Comparison of ENCODE assay signal across 17 cellular contexts in genomic region chr3:31575448-31575847, GRCh38. TPM values are rescaled to one million over a fixed set of nuclear protein-coding genes. Genes with fewer than 3 reads are reported as not detected.
DNase-seq lines count a peak whose midpoint lies in the region; ATAC-seq, FAIRE-seq and TF ChIP-seq lines count a peak whose summit lies in the region.
"Had no signal": no experiment of that assay in that cellular context is flagged by ENCODE, and none has a peak within 500 bp of the region (broad histone marks: within the 10 kb centered on the region; RNA-seq: fewer than 3 reads in every experiment).

No MANE protein-coding gene starts in this region.

- peaks cover 20% of the 10 kb centered on the region for H3K4me1 Mint-ChIP-seq in CD4-positive, alpha-beta T cell (ENCODE audit: low read depth)
- H3K4me1 Mint-ChIP-seq in activated B cell treated with CpG ODN at 0.5 μM for 24 hours = peaks cover 44% of the 10 kb centered on the region
- H3K4me1 Mint-ChIP-seq in naive thymus-derived CD4-positive, alpha-beta T cell = peaks cover 12 to 50% (median 22%) of the 10 kb centered on the region in 7 donors

- no peak for FAIRE-seq in GM12891 (lab: Jason Lieb, UNC)
- FAIRE-seq: islet of Langerhans, K562 had no signal

- H3K27ac ChIP-seq in CD4-positive, alpha-beta T cell (ENCODE audit: low read depth, low read length) = no peak overlapping the region
- H3K27ac ChIP-seq in naive thymus-derived CD4-positive, alpha-beta T cell (ENCODE audit: low read depth, low read length) = peak overlapping the region; percentile 1
- H3K27ac ChIP-seq: heart right ventricle, RWPE1 had no signal

- no peak overlapping the region for H3K4me3 ChIP-seq in naive thymus-derived CD4-positive, alpha-beta T cell (ENCODE audit: low read length)
- H3K4me3 ChIP-seq: heart right ventricle, K562, smooth muscle cell had no signal

- TF ChIP-seq CTCF in CD4-positive, alpha-beta T cell (IDR thresholded peaks at IDR 0.05) = no peak
- no peak for TF ChIP-seq CTCF in activated B cell treated with CpG ODN at 0.5 μM for 24 hours (IDR thresholded peaks at IDR 0.05)

- ATAC-seq in CD4-positive, alpha-beta T cell (ENCODE audit: poor library complexity) = peak; percentile 73
- ATAC-seq in activated B cell treated with CpG ODN at 0.5 μM for 24 hours (ENCODE audit: low read depth) = no peak
- peak; percentile 66 for ATAC-seq in naive thymus-derived CD4-positive, alpha-beta T cell
- ATAC-seq in HG02678 (IDR thresholded peaks at IDR 0.05; ENCODE audit: unreplicated experiment) = no peak
- no peak for ATAC-seq in HG02973 (IDR thresholded peaks at IDR 0.05; ENCODE audit: unreplicated experiment)
- ATAC-seq: heart right ventricle, K562 had no signal

- POLR2A ChIA-PET in CD4-positive, alpha-beta T cell (lab: Charles Lee) = interaction anchor here (1.0 to 2.4 kb wide), 2 partner anchors 41 to 43 kb away, joined by 3 to 8 read pairs; partner anchors contain the start of gene STT3B
- POLR2A ChIA-PET in activated B cell treated with CpG ODN at 0.5 μM for 24 hours (lab: Charles Lee) = interaction anchor here (0.6 kb wide), 1 partner anchor 22 kb away, joined by 3 read pairs; no protein-coding TSS in a partner anchor
- POLR2A ChIA-PET in naive thymus-derived CD4-positive, alpha-beta T cell (lab: Charles Lee) = interaction anchor here (1.2 kb wide), 1 partner anchor 43 kb away, joined by 3 read pairs; the partner anchor contains the start of gene STT3B

- H3K4me1 ChIP-seq in naive thymus-derived CD4-positive, alpha-beta T cell (ENCODE audit: control insufficient read depth in 2 of 2, insufficient read depth in 2 of 2, low read length in 2 of 2) = peaks cover 28 to 34% of the 10 kb centered on the region in 2 donors

- DNase-seq in CD4-positive, alpha-beta T cell = no peak
- DNase-seq in GM12891 (ENCODE audit: insufficient read length, low spot score) = no peak
- no peak for DNase-seq in activated B cell treated with CpG ODN at 0.5 μM for 24 hours
- peak in 4 of 9 donors; percentile 9 to 27 (median 12) for DNase-seq in naive thymus-derived CD4-positive, alpha-beta T cell
- no peak for DNase-seq in NCI-H2171 (lab: John Stamatoyannopoulos, UW)
- DNase-seq: caudate nucleus, DMS153, H7, heart right ventricle, naive B cell, NCI-H1105 had no signal

- H3K27me3 ChIP-seq in CD4-positive, alpha-beta T cell (ENCODE audit: control insufficient read depth, insufficient read depth, low read length) = no peaks in the 10 kb centered on the region
- H3K27me3 ChIP-seq in naive thymus-derived CD4-positive, alpha-beta T cell (ENCODE audit: control insufficient read depth in 2 of 2, insufficient read depth in 2 of 2, low read length in 2 of 2) = no peaks in the 10 kb centered on the region
- H3K27me3 ChIP-seq: heart right ventricle had no signal

- H3K9me3 ChIP-seq in CD4-positive, alpha-beta T cell (ENCODE audit: control insufficient read depth, low read length) = no peaks in the 10 kb centered on the region
- no peaks in the 10 kb centered on the region for H3K9me3 ChIP-seq in naive thymus-derived CD4-positive, alpha-beta T cell (ENCODE audit: control insufficient read depth in 2 of 3, low read length in 3 of 3)
- H3K9me3 ChIP-seq: heart right ventricle had no signal

- intact Hi-C loops in CD4-positive, alpha-beta T cell (cut with DNase I, micrococcal nuclease) = no loop called here
- intact Hi-C loops in activated B cell treated with CpG ODN at 0.5 μM for 24 hours (cut with micrococcal nuclease) = no loop called here
- intact Hi-C loops in naive thymus-derived CD4-positive, alpha-beta T cell (cut with micrococcal nuclease) = loop anchor here in 1 of 2 donors (1.0 kb wide), 1 partner anchor 10 kb away; no protein-coding TSS in a partner anchor

- H3K4me3 Mint-ChIP-seq in CD4-positive, alpha-beta T cell = peak overlapping the region; percentile 21
- no peak overlapping the region for H3K4me3 Mint-ChIP-seq in activated B cell treated with CpG ODN at 0.5 μM for 24 hours
- peak overlapping the region in 7 of 10 donors; percentile 1 to 62 (median 48) for H3K4me3 Mint-ChIP-seq in naive thymus-derived CD4-positive, alpha-beta T cell

- CTCF ChIA-PET in CD4-positive, alpha-beta T cell (lab: Charles Lee) = interaction anchor here (0.9 to 1.3 kb wide), 2 partner anchors 12 to 43 kb away, joined by 3 read pairs; partner anchors contain the start of gene STT3B
- CTCF ChIA-PET in activated B cell treated with CpG ODN at 0.5 μM for 24 hours (lab: Charles Lee) = no interaction called here
- CTCF ChIA-PET in naive thymus-derived CD4-positive, alpha-beta T cell (lab: Charles Lee) = interaction anchor here (0.7 kb wide), 1 partner anchor 727 kb away, joined by 3 read pairs; no protein-coding TSS in a partner anchor

- peaks cover 0 to 8% (median 5%) of the 10 kb centered on the region in 3 experiments for H3K36me3 ChIP-seq in naive thymus-derived CD4-positive, alpha-beta T cell (ENCODE audit: control insufficient read depth in 2 of 3, insufficient read depth in 3 of 3, low read length in 3 of 3)

- H3K36me3 Mint-ChIP-seq in CD4-positive, alpha-beta T cell (ENCODE audit: low read depth) = peaks cover 50% of the 10 kb centered on the region
- H3K36me3 Mint-ChIP-seq in activated B cell treated with CpG ODN at 0.5 μM for 24 hours (ENCODE audit: low read depth) = peaks cover 20% of the 10 kb centered on the region
- H3K36me3 Mint-ChIP-seq in naive thymus-derived CD4-positive, alpha-beta T cell = peaks cover 0 to 41% (median 25%) of the 10 kb centered on the region in 5 donors

- peak overlapping the region; percentile 69 for H3K27ac Mint-ChIP-seq in CD4-positive, alpha-beta T cell
- H3K27ac Mint-ChIP-seq in activated B cell treated with CpG ODN at 0.5 μM for 24 hours = peak overlapping the region; percentile 27
- peak overlapping the region in 8 of 9 donors; percentile 0 to 80 (median 34) for H3K27ac Mint-ChIP-seq in naive thymus-derived CD4-positive, alpha-beta T cell

- no peaks in the 10 kb centered on the region for H3K9me3 Mint-ChIP-seq in CD4-positive, alpha-beta T cell
- H3K9me3 Mint-ChIP-seq in activated B cell treated with CpG ODN at 0.5 μM for 24 hours = no peaks in the 10 kb centered on the region
- H3K9me3 Mint-ChIP-seq in naive thymus-derived CD4-positive, alpha-beta T cell = no peaks in the 10 kb centered on the region
- H3K9me3 Mint-ChIP-seq: naive B cell had no signal

- H3K27me3 Mint-ChIP-seq in CD4-positive, alpha-beta T cell = no peaks in the 10 kb centered on the region
- no peaks in the 10 kb centered on the region for H3K27me3 Mint-ChIP-seq in activated B cell treated with CpG ODN at 0.5 μM for 24 hours
- H3K27me3 Mint-ChIP-seq in naive thymus-derived CD4-positive, alpha-beta T cell = no peaks in the 10 kb centered on the region
- H3K27me3 Mint-ChIP-seq: naive B cell had no signal

- no peak for TF ChIP-seq POLR2A in GM12891 (IDR thresholded peaks at IDR 0.05; ENCODE audit: low read depth, low read length)

TF ChIP-seq in GM12891, 5 proteins besides CTCF, POLR2A, EP300 and RAD21:
- TF ChIP-seq SPI1 (IDR thresholded peaks at IDR 0.05; ENCODE audit: low read depth, low read length) (peak; percentile 27; the same call in 1 of the 2 replicates), TAF1 (IDR thresholded peaks at IDR 0.05; ENCODE audit: low read depth, low read length) (no peak)

RNA-seq across cellular contexts. Expression of gene STT3B, which starts 42.7 kb away (rescaled TPM):
- total RNA-seq in CD4-positive, alpha-beta T cell = 100 to 1,000 TPM; 111 to 113 TPM
- 65.3 TPM for polyA plus RNA-seq in GM12891 (2012; ENCODE audit: low read depth, missing spikeins)
- 62.5 and 66.1 TPM in 2 replicates for total RNA-seq in activated B cell treated with CpG ODN at 0.5 μM for 24 hours
- total RNA-seq in naive thymus-derived CD4-positive, alpha-beta T cell = 100 to 1,000 TPM; 115 to 149 (median 131) TPM
- polyA plus RNA-seq in naive thymus-derived CD4-positive, alpha-beta T cell = 100 to 1,000 TPM; 109 to 140 TPM

Comparison
In these comparisons a context has a peak if more than half of its experiments do, and no peak if none do; other contexts are left out.
1. ATAC-seq: peak in CD4-positive, alpha-beta T cell (single experiment) and naive thymus-derived CD4-positive, alpha-beta T cell (single experiment); none in activated B cell treated with CpG ODN at 0.5 μM for 24 hours (single experiment), HG02678 (single experiment) and HG02973 (single experiment).
2. Peak in every context shown above with its lines, with median percentiles within 50 percentile points of each other: H3K27ac Mint-ChIP-seq.